17 cellular contexts compared by ENCODE assay signal in genomic region chr17:65328567-65328966, GRCh38.
DNase-seq lines count a peak whose midpoint lies in the region; ATAC-seq, FAIRE-seq and TF ChIP-seq lines count a peak whose summit lies in the region.
"Had no signal": no experiment of that assay in that cellular context is flagged by ENCODE, and none has a peak within 500 bp of the region (broad histone marks: within the 10 kb centered on the region; RNA-seq: fewer than 3 reads in every experiment).

No MANE protein-coding gene starts in this region.

- no peak overlapping the region for H3K4me3 ChIP-seq in H1 (ENCODE audit: extremely low read depth in 1 of 4, insufficient read depth in 2 of 4, low read depth in 3 of 4, low read length in 4 of 4)
- no peak overlapping the region for H3K4me3 ChIP-seq in lung
- H3K4me3 ChIP-seq: GM23338 had no signal

- H3K4me1 Mint-ChIP-seq in chondrocyte (ENCODE audit: low read depth): no peaks in the 10 kb centered on the region
- peaks cover 5% of the 10 kb centered on the region for H3K4me1 Mint-ChIP-seq in nephron progenitor cell
- H3K4me1 Mint-ChIP-seq: CD14-positive monocyte had no signal

- H3K36me3 Mint-ChIP-seq in chondrocyte (ENCODE audit: low read depth) (peaks cover 5% of the 10 kb centered on the region), nephron progenitor cell (ENCODE audit: low read depth) (no peaks in the 10 kb centered on the region)
- H3K36me3 Mint-ChIP-seq: CD14-positive monocyte; CD8-positive, alpha-beta T cell had no signal

- POLR2A ChIA-PET in H1 (lab: Charles Lee; ENCODE audit: partially characterized antibody): no interaction called here

- H2BK120ac ChIP-seq in H1 (replicated peaks; ENCODE audit: low read depth, low read length): no peak overlapping the region

- DNase-seq in DMS153 (lab: John Stamatoyannopoulos, UW): peak; percentile 1
- no peak for DNase-seq in DMS153 treated with DMSO at 0.1 percent for 48 hours (lab: John Stamatoyannopoulos, UW; ENCODE audit: unreplicated experiment)
- DNase-seq in HTR-8/SVneo (ENCODE audit: insufficient read length, low spot score): no peak
- no peak for DNase-seq in H1 (ENCODE audit: low read depth in 1 of 2, low spot score in 2 of 2)
- DNase-seq in lung (ENCODE audit: low spot score): no peak
- no peak for DNase-seq in chondrocyte (ENCODE audit: low spot score)
- no peak for DNase-seq in KBM-7
- DNase-seq in nephron progenitor cell: no peak
- DNase-seq: Caco-2; CD8-positive, alpha-beta T cell; DND-41; GDM1; H9 had no signal

- peak; percentile 30 for ATAC-seq in lung (ENCODE audit: insufficient read depth, low FRiP score)
- ATAC-seq: CD8-positive, alpha-beta T cell; GM23338 had no signal

- peak; percentile 16 for FAIRE-seq in HTR-8/SVneo (lab: Jason Lieb, UNC)
- no peak for FAIRE-seq in H1 (lab: Jason Lieb, UNC)
- FAIRE-seq: GM12892 had no signal

- H2AFZ ChIP-seq in H1 (ENCODE audit: low read length): no peak overlapping the region
- H2AFZ ChIP-seq: GM23338 had no signal

- H2BK12ac ChIP-seq in H1 (ENCODE audit: low read depth, low read length): no peak overlapping the region

- H3K9me3 Mint-ChIP-seq in chondrocyte (ENCODE audit: low read depth) (peaks cover 13% of the 10 kb centered on the region), nephron progenitor cell (no peaks in the 10 kb centered on the region)
- H3K9me3 Mint-ChIP-seq: CD8-positive, alpha-beta T cell; GM23338 had no signal

- no peak overlapping the region for H2BK15ac ChIP-seq in H1 (ENCODE audit: low read length)

- CTCF ChIA-PET in H1 (lab: Charles Lee; ENCODE audit: partially characterized antibody): interaction anchor here (1.4 kb wide), 1 partner anchor 34 kb away, joined by 5 read pairs; no protein-coding TSS in a partner anchor

- TF ChIP-seq CTCF in H1 (IDR thresholded peaks at IDR 0.05; ENCODE audit: control extremely low read depth in 1 of 3, insufficient read depth in 1 of 3, low read depth in 1 of 3, low read length in 3 of 3) (no peak), lung (IDR thresholded peaks at IDR 0.05; ENCODE audit: control extremely low read depth, extremely low read depth) (no peak), chondrocyte (IDR thresholded peaks at IDR 0.05) (no peak), nephron progenitor cell (IDR thresholded peaks at IDR 0.05) (no peak)

- H2BK20ac ChIP-seq in H1 (ENCODE audit: low read length): no peak overlapping the region

- TF ChIP-seq RAD21 in H1 (IDR thresholded peaks at IDR 0.05 in 1 of 2, conservative IDR thresholded peaks at IDR 0.05 in 1 of 2; ENCODE audit: low read depth in 2 of 2, low read length in 2 of 2): no peak

- no peak overlapping the region for H3K9ac ChIP-seq in H1 (replicated peaks in 1 of 4; ENCODE audit: extremely low read depth in 1 of 4, low read depth in 3 of 4, low read length in 3 of 4)

- no peak overlapping the region for H3K18ac ChIP-seq in H1 (ENCODE audit: extremely low read depth, low read length)

- H3K4me1 ChIP-seq in H1 (replicated peaks in 1 of 4; ENCODE audit: control insufficient read depth in 3 of 4, insufficient read depth in 4 of 4, low read length in 3 of 4) (peaks cover 0 to 4% (median 0%) of the 10 kb centered on the region in 4 experiments; a peak in 3 of 7 replicates), lung (ENCODE audit: control insufficient read depth in 2 of 2, insufficient read depth in 2 of 2, low read length in 2 of 2) (no peaks in the 10 kb centered on the region)
- H3K4me1 ChIP-seq: Caco-2 had no signal

- no peak overlapping the region for H3K4me2 ChIP-seq in H1 (ENCODE audit: insufficient read depth in 1 of 2, low read depth in 2 of 2, low read length in 2 of 2)
- H3K4me2 ChIP-seq: GM23338 had no signal

- no peak overlapping the region for H3K23ac ChIP-seq in H1 (ENCODE audit: insufficient read length)

- no peak overlapping the region for H3K4me3 Mint-ChIP-seq in chondrocyte (ENCODE audit: unreplicated experiment)
- H3K4me3 Mint-ChIP-seq in nephron progenitor cell: no peak overlapping the region
- H3K4me3 Mint-ChIP-seq: CD14-positive monocyte; CD8-positive, alpha-beta T cell; GM23338; H9 had no signal

- no peak overlapping the region for H3K27ac Mint-ChIP-seq in chondrocyte (ENCODE audit: unreplicated experiment)
- no peak overlapping the region for H3K27ac Mint-ChIP-seq in nephron progenitor cell
- H3K27ac Mint-ChIP-seq: CD14-positive monocyte; CD8-positive, alpha-beta T cell; GM23338; H9 had no signal

- peaks cover 11% of the 10 kb centered on the region for H3K27me3 Mint-ChIP-seq in chondrocyte (ENCODE audit: low read depth)
- peaks cover 10% of the 10 kb centered on the region for H3K27me3 Mint-ChIP-seq in nephron progenitor cell (ENCODE audit: low read depth, poor library complexity)

- H3K27ac ChIP-seq in H1 (ENCODE audit: low read depth, low read length) (no peak overlapping the region), lung (ENCODE audit: low read depth in 1 of 2, low read length in 1 of 2) (no peak overlapping the region)
- H3K27ac ChIP-seq: 22Rv1 had no signal

- H4K91ac ChIP-seq in H1 (replicated peaks; ENCODE audit: insufficient read length, low read length): no peak overlapping the region

- H3K14ac ChIP-seq in H1 (ENCODE audit: insufficient read length): no peak overlapping the region

- in situ Hi-C loops in KBM-7 (cut with MboI; ENCODE audit: low pct_unique_long_range_greater_than_20kb, low sequenced_read_pairs): no loop called here

- no peaks in the 10 kb centered on the region for H3K79me2 ChIP-seq in H1 (ENCODE audit: control insufficient read depth in 1 of 2, insufficient read depth in 2 of 2, low read length in 2 of 2)

- no peaks in the 10 kb centered on the region for H3K79me1 ChIP-seq in H1 (ENCODE audit: low read depth, low read length)

- no peak overlapping the region for H4K5ac ChIP-seq in H1 (ENCODE audit: insufficient read length, low read depth, low read length)

- no peak overlapping the region for H3K56ac ChIP-seq in H1 (replicated peaks; ENCODE audit: insufficient read length, low read depth, low read length)

- no peaks in the 10 kb centered on the region for H4K20me1 ChIP-seq in H1 (replicated peaks in 1 of 2; ENCODE audit: control insufficient read depth in 1 of 2, insufficient read depth in 2 of 2, low read length in 2 of 2)

- H3K4ac ChIP-seq in H1 (replicated peaks; ENCODE audit: insufficient read length, low read depth, low read length): no peak overlapping the region

- no peak overlapping the region for H4K8ac ChIP-seq in H1 (ENCODE audit: extremely low read depth, insufficient read depth, low read length)

- TF ChIP-seq EP300 in H1 (IDR thresholded peaks at IDR 0.05; ENCODE audit: borderline replicate concordance in 1 of 2, low read depth in 2 of 2, low read length in 2 of 2): no peak

- no peak for TF ChIP-seq POLR2A in H1 (IDR thresholded peaks at IDR 0.05; ENCODE audit: control extremely low read depth in 1 of 2, low read depth in 2 of 2, low read length in 2 of 2)

- no peaks in the 10 kb centered on the region for H3K9me3 ChIP-seq in H1 (ENCODE audit: insufficient read depth in 2 of 2, low read depth in 1 of 2, low read length in 1 of 2)
- peaks cover 0 to 1% of the 10 kb centered on the region in 2 donors for H3K9me3 ChIP-seq in lung (ENCODE audit: control insufficient read depth in 2 of 2, insufficient read depth in 1 of 2, low read length in 1 of 2)
- H3K9me3 ChIP-seq: Caco-2 had no signal

- peak overlapping the region; percentile 16; the same call in 1 of the 2 replicates for H2BK5ac ChIP-seq in H1 (ENCODE audit: low read depth, low read length)

- no peaks in the 10 kb centered on the region for H3K36me3 ChIP-seq in H1 (ENCODE audit: control insufficient read depth in 2 of 4, insufficient read depth in 4 of 4, low read length in 3 of 4)
- no peaks in the 10 kb centered on the region for H3K36me3 ChIP-seq in lung (ENCODE audit: control insufficient read depth in 2 of 2, insufficient read depth in 2 of 2, low read length in 2 of 2)

- H3K27me3 ChIP-seq in H1 (replicated peaks in 1 of 4; ENCODE audit: control insufficient read depth in 3 of 4, extremely low read depth in 1 of 4, insufficient read depth in 3 of 4, low read length in 3 of 4): no peaks in the 10 kb centered on the region
- no peaks in the 10 kb centered on the region for H3K27me3 ChIP-seq in lung (ENCODE audit: control insufficient read depth, insufficient read depth)

- no peak overlapping the region for H2AK5ac ChIP-seq in H1 (ENCODE audit: low read depth, low read length)

- H3K23me2 ChIP-seq in H1 (ENCODE audit: low read depth, low read length): no peaks in the 10 kb centered on the region

TF ChIP-seq in H1, 55 proteins besides CTCF, POLR2A, EP300 and RAD21:
- no peak for TF ChIP-seq SIRT6 (IDR thresholded peaks at IDR 0.05; ENCODE audit: low read length)
- TF ChIP-seq TBP (IDR thresholded peaks at IDR 0.05; ENCODE audit: low read depth, low read length): no peak
- no peak for TF ChIP-seq ZNF274 (IDR thresholded peaks at IDR 0.05; ENCODE audit: borderline replicate concordance, extremely low read depth, low read length)
- TF ChIP-seq CHD2 (IDR thresholded peaks at IDR 0.05; ENCODE audit: low read length): no peak
- TF ChIP-seq SRF (IDR thresholded peaks at IDR 0.05; ENCODE audit: low read depth, low read length): no peak
- TF ChIP-seq FOSL1 (IDR thresholded peaks at IDR 0.05; ENCODE audit: insufficient read depth, low read depth, low read length): no peak
- TF ChIP-seq YY1 (IDR thresholded peaks at IDR 0.05; ENCODE audit: low read depth, low read length): no peak
- TF ChIP-seq RNF2 (IDR thresholded peaks at IDR 0.05; ENCODE audit: borderline replicate concordance, low read depth, low read length, missing control alignments, poor library complexity, severe bottlenecking): no peak
- TF ChIP-seq, protein P1, sequence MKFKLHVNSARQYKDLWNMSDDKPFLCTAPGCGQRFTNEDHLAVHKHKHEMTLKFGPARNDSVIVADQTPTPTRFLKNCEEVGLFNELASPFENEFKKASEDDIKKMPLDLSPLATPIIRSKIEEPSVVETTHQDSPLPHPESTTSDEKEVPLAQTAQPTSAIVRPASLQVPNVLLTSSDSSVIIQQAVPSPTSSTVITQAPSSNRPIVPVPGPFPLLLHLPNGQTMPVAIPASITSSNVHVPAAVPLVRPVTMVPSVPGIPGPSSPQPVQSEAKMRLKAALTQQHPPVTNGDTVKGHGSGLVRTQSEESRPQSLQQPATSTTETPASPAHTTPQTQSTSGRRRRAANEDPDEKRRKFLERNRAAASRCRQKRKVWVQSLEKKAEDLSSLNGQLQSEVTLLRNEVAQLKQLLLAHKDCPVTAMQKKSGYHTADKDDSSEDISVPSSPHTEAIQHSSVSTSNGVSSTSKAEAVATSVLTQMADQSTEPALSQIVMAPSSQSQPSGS (IDR thresholded peaks at IDR 0.05; ENCODE audit: low read length): no peak
- no peak for TF ChIP-seq KDM4A (IDR thresholded peaks at IDR 0.05; ENCODE audit: low read depth, low read length, severe bottlenecking)
- no peak for TF ChIP-seq RBBP5 (IDR thresholded peaks at IDR 0.05; ENCODE audit: borderline replicate concordance, low read depth, low read length)
- no peak for TF ChIP-seq GABPA (IDR thresholded peaks at IDR 0.05; ENCODE audit: borderline replicate concordance, insufficient read depth, low read length)
